Comparison of ENCODE assay signal across 16 cellular contexts in genomic region chr1:99956755-99957154, GRCh38. TPM values are rescaled to one million over a fixed set of nuclear protein-coding genes. Genes with fewer than 3 reads are reported as not detected.
A peak's percentile ranks its signal among the peaks of the same experiment; 100 is the strongest.
DNase-seq lines count a peak whose midpoint lies in the region; ATAC-seq and TF ChIP-seq lines count a peak whose summit lies in the region.
"Had no signal": no experiment of that assay in that cellular context is flagged by ENCODE, and none has a peak within 500 bp of the region (broad histone marks: within the 10 kb centered on the region; RNA-seq: fewer than 3 reads in every experiment).

No MANE protein-coding gene starts in this region.

- H3K9ac ChIP-seq in SK-N-SH: no peak overlapping the region
- no peak overlapping the region for H3K9ac ChIP-seq in skeletal muscle satellite cell (ENCODE audit: low read depth, low read length)

- H3K27me3 ChIP-seq in SK-N-SH (ENCODE audit: insufficient read depth): no peaks in the 10 kb centered on the region
- no peaks in the 10 kb centered on the region for H3K27me3 ChIP-seq in hepatocyte
- H3K27me3 ChIP-seq in skeletal muscle satellite cell (ENCODE audit: control insufficient read depth, insufficient read depth, low read length): no peaks in the 10 kb centered on the region

- POLR2A ChIA-PET in SK-N-SH (lab: Yijun Ruan, JAX): no interaction called here

- DNase-seq in SK-N-SH (no peak), choroid plexus epithelial cell (ENCODE audit: low read depth) (peak; percentile 59), hepatocyte (ENCODE audit: low spot score) (no peak)
- DNase-seq in central memory CD4-positive, alpha-beta T cell: no peak
- DNase-seq: activated CD4-positive, alpha-beta T cell treated with anti-CD3 and anti-CD28 coated beads for 1 hour; activated naive CD8-positive, alpha-beta T cell treated with anti-CD3 and anti-CD28 coated beads, Interleukin-2, amount 50 U/mL, for 24 hours; activated T-cell treated with anti-CD3 and anti-CD28 coated beads for 4 hours; COR-L47; effector CD8-positive, alpha-beta T cell; occipital lobe had no signal

- H3K36me3 ChIP-seq in SK-N-SH (replicated peaks in 1 of 2; ENCODE audit: control insufficient read depth in 1 of 2, insufficient read depth in 2 of 2, low read length in 1 of 2) (no peaks in the 10 kb centered on the region), hepatocyte (replicated peaks; ENCODE audit: insufficient read depth, low read depth) (no peaks in the 10 kb centered on the region), skeletal muscle satellite cell (ENCODE audit: insufficient read depth, low read length) (no peaks in the 10 kb centered on the region)

- H3K9me2 ChIP-seq in SK-N-SH (no peaks in the 10 kb centered on the region), hepatocyte (replicated peaks; ENCODE audit: insufficient read depth) (no peaks in the 10 kb centered on the region)

- WGBS in SK-N-SH (ENCODE audit: low lambda C conversion rate): 46% methylated on average over 2 of the region's 2 CpGs
- WGBS in hepatocyte (ENCODE audit: low lambda C conversion rate, missing lambda C conversion rate): 58% methylated on average over 2 of the region's 2 CpGs

- ATAC-seq in SK-N-SH treated with all-trans-retinoic acid at 6 μM for 48 hours (peak; percentile 42; the same call in 2 of the 3 replicates), GM19452 (IDR thresholded peaks at IDR 0.05; ENCODE audit: unreplicated experiment) (no peak), GM21423 (IDR thresholded peaks at IDR 0.05; ENCODE audit: unreplicated experiment) (no peak)
- ATAC-seq: activated naive CD8-positive, alpha-beta T cell treated with anti-CD3 and anti-CD28 coated beads, Interleukin-2, amount 50 U/mL, for 24 hours had no signal

- H3K4me2 ChIP-seq in SK-N-SH (no peak overlapping the region), hepatocyte (peak overlapping the region; percentile 1), skeletal muscle satellite cell (ENCODE audit: low read length) (peak overlapping the region; percentile 11)

- H3K27ac ChIP-seq in SK-N-SH (ENCODE audit: low read depth in 2 of 2, low read length in 1 of 2): peak overlapping the region in 1 of 2 experiments; percentile 13; a peak in 1 of 4 replicates
- H3K27ac ChIP-seq in hepatocyte: peak overlapping the region; percentile 15
- H3K27ac ChIP-seq: 22Rv1 had no signal

- TF ChIP-seq EP300 in SK-N-SH (IDR thresholded peaks at IDR 0.05; ENCODE audit: borderline replicate concordance in 1 of 2, low read depth in 1 of 2, low read length in 1 of 2): no peak

- no peaks in the 10 kb centered on the region for H3K4me1 ChIP-seq in SK-N-SH (ENCODE audit: control insufficient read depth in 1 of 2, insufficient read depth in 2 of 2, low read depth in 1 of 2, low read length in 1 of 2)
- H3K4me1 ChIP-seq in hepatocyte (ENCODE audit: insufficient read depth): no peaks in the 10 kb centered on the region
- H3K4me1 ChIP-seq in skeletal muscle satellite cell (ENCODE audit: control insufficient read depth, insufficient read depth, low read length): no peaks in the 10 kb centered on the region

- no peaks in the 10 kb centered on the region for H3K9me3 ChIP-seq in SK-N-SH
- no peaks in the 10 kb centered on the region for H3K9me3 ChIP-seq in hepatocyte (ENCODE audit: low read depth)
- H3K9me3 ChIP-seq in skeletal muscle satellite cell (replicated peaks; ENCODE audit: low read length): no peaks in the 10 kb centered on the region

- H3K79me2 ChIP-seq in SK-N-SH (ENCODE audit: insufficient read depth) (no peaks in the 10 kb centered on the region), hepatocyte (no peaks in the 10 kb centered on the region)

- no peak overlapping the region for H2AFZ ChIP-seq in SK-N-SH (ENCODE audit: low read depth)
- H2AFZ ChIP-seq in hepatocyte: no peak overlapping the region

- TF ChIP-seq CTCF in SK-N-SH (IDR thresholded peaks at IDR 0.05): no peak
- TF ChIP-seq CTCF in choroid plexus epithelial cell (conservative IDR thresholded peaks at IDR 0.05; ENCODE audit: low read depth, low read length): peak; percentile 40
- peak; percentile 3 for TF ChIP-seq CTCF in hepatocyte (IDR thresholded peaks at IDR 0.05; ENCODE audit: poor library complexity)

- H3F3A ChIP-seq in SK-N-SH (replicated peaks; ENCODE audit: insufficient read depth): peaks cover 6% of the 10 kb centered on the region

- no peaks in the 10 kb centered on the region for H4K20me1 ChIP-seq in SK-N-SH (ENCODE audit: insufficient read depth)
- no peaks in the 10 kb centered on the region for H4K20me1 ChIP-seq in hepatocyte (ENCODE audit: insufficient read depth, poor library complexity, severe bottlenecking)

- H3K4me3 ChIP-seq in SK-N-SH (ENCODE audit: low read depth in 2 of 2, low read length in 1 of 2): no peak overlapping the region
- no peak overlapping the region for H3K4me3 ChIP-seq in choroid plexus epithelial cell (ENCODE audit: low read depth, low read length)
- H3K4me3 ChIP-seq in hepatocyte: no peak overlapping the region
- no peak overlapping the region for H3K4me3 ChIP-seq in skeletal muscle satellite cell (ENCODE audit: low read length)
- H3K4me3 ChIP-seq: lung had no signal

- no peak for TF ChIP-seq RAD21 in SK-N-SH (IDR thresholded peaks at IDR 0.05; ENCODE audit: low read length)

- CTCF ChIA-PET in SK-N-SH (lab: Yijun Ruan, JAX): interaction anchor here (1.1 kb wide), 1 partner anchor 10 kb away, joined by 4 read pairs; no protein-coding TSS in a partner anchor

TF ChIP-seq in SK-N-SH treated with all-trans-retinoic acid at 6 μM for 48 hours, 23 proteins besides CTCF, POLR2A, EP300 and RAD21 (continues in another document):
- TF ChIP-seq TCF4 (CRISPR knock-in tag; IDR thresholded peaks at IDR 0.05; ENCODE audit: borderline replicate concordance) (no peak), PATZ1 (CRISPR knock-in tag; IDR thresholded peaks at IDR 0.05; ENCODE audit: borderline replicate concordance) (no peak), ISL1 (CRISPR knock-in tag; IDR thresholded peaks at IDR 0.05) (no peak)

TF ChIP-seq in SK-N-SH, 30 proteins besides CTCF, POLR2A, EP300 and RAD21:
- no peak for TF ChIP-seq IRF3 (IDR thresholded peaks at IDR 0.05; ENCODE audit: low read depth, low read length)
- no peak for TF ChIP-seq MEF2A (IDR thresholded peaks at IDR 0.05; ENCODE audit: borderline replicate concordance, low read depth)
- TF ChIP-seq RFX5 (IDR thresholded peaks at IDR 0.05; ENCODE audit: low read length): no peak
- TF ChIP-seq EZH2phosphoT487 (IDR thresholded peaks at IDR 0.05; ENCODE audit: borderline replicate concordance, low read depth): no peak
- TF ChIP-seq CHD2 (IDR thresholded peaks at IDR 0.05; ENCODE audit: low read length, partially characterized antibody): no peak
- no peak for TF ChIP-seq USF2 (IDR thresholded peaks at IDR 0.05; ENCODE audit: borderline replicate concordance, low read depth, low read length)
- no peak for TF ChIP-seq SIN3A (IDR thresholded peaks at IDR 0.05; ENCODE audit: borderline replicate concordance, low read depth, low read length)
- TF ChIP-seq FOSL2 (IDR thresholded peaks at IDR 0.05; ENCODE audit: borderline replicate concordance, low read depth): no peak
- no peak for TF ChIP-seq ZBTB33 (IDR thresholded peaks at IDR 0.05; ENCODE audit: borderline replicate concordance, low read depth)
- TF ChIP-seq MAX (IDR thresholded peaks at IDR 0.05; ENCODE audit: low read depth): no peak
- no peak for TF ChIP-seq FOXM1 (IDR thresholded peaks at IDR 0.05; ENCODE audit: low read depth)
- TF ChIP-seq GABPA (IDR thresholded peaks at IDR 0.05; ENCODE audit: low read depth): no peak
- no peak for TF ChIP-seq POLR2AphosphoS5 (IDR thresholded peaks at IDR 0.05; ENCODE audit: low read depth, low read length)
- TF ChIP-seq MXI1 (IDR thresholded peaks at IDR 0.05; ENCODE audit: low read depth, low read length): no peak
- no peak for TF ChIP-seq TEAD4 (IDR thresholded peaks at IDR 0.05; ENCODE audit: borderline replicate concordance, insufficient read depth)

RNA-seq across cellular contexts. Expression of gene SLC35A3, which starts 13.0 kb away (rescaled TPM):
- polyA plus RNA-seq in SK-N-SH (2012; rRNA removed): 5.7 and 7.4 TPM in 2 replicates
- 8.0 and 8.1 TPM in 2 replicates for polyA plus RNA-seq in SK-N-SH (2012; cell fraction: cytosol; rRNA removed)
- polyA plus RNA-seq in SK-N-SH (2012; cell fraction: nucleus; rRNA removed): 7.0 and 12.4 TPM in 2 replicates
- 39.7 and 56.1 TPM in 2 replicates for total RNA-seq in hepatocyte
- 16.7 and 18.9 TPM in 2 replicates for polyA plus RNA-seq in hepatocyte
- total RNA-seq in skeletal muscle satellite cell (2012; rRNA removed): 23.6 and 32.3 TPM in 2 replicates
